ENCODE assay signal across 9 cellular contexts in the genomic region with DNA sequence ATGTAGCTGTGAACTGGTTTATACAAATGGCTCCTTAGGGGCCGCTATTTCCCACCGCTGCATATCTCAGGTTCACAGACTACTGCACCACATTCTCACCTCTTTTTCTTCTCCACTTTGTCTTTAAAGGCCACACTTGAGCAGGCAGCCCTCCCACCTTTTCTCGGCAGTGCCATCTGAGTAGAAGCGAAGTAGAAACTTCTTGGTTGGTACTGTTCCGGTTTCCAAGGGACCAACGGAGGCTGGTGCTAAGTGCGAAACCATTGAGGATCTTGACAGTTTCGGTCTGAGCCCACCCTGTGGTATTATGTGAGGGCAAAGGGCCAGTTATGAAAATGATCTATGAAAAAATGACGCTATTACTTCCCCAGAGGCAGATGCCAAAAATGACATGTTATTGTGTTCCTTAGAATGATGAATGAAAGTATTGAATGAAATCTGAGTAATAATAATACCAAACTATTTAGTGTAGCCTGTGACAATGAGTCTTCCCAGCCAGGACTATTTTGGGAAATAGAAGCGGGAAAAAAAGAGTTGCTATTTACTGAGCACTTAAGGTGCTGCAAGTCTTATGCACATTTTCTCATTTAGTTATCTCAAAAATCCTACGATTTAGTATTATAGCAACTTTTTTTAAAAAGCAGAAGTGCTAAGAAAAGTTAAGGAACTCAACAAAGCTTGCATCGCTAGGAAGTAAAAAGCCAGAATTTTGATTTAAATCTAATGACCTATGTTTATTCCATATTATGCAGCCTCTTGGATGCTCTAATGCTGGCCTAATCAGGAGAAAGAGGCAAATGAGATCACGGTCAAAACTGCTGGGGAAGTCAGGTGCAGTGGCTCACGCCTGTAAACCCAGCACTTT. TPM values are rescaled to one million over a fixed set of nuclear protein-coding genes. Genes with fewer than 3 reads are reported as not detected.
DNase-seq lines count a peak whose midpoint lies in the region; ATAC-seq, FAIRE-seq and TF ChIP-seq lines count a peak whose summit lies in the region.
"Had no signal": no experiment of that assay in that cellular context is flagged by ENCODE, and none has a peak within 500 bp of the region (broad histone marks: within the 10 kb centered on the region; RNA-seq: fewer than 3 reads in every experiment).

No MANE protein-coding gene starts in this region.

- H3K36me3 Mint-ChIP-seq in effector memory CD8-positive, alpha-beta T cell (ENCODE audit: insufficient read depth), result peaks cover 9% of the 10 kb centered on the region
- H3K36me3 Mint-ChIP-seq in type B pancreatic cell, result no peaks in the 10 kb centered on the region

- peak; percentile 40 for ATAC-seq in GM21528 (IDR thresholded peaks at IDR 0.05; ENCODE audit: low FRiP score, unreplicated experiment)
- peak; percentile 28 for ATAC-seq in effector memory CD8-positive, alpha-beta T cell (replicated peaks)
- no peak for ATAC-seq in sciatic nerve

- FAIRE-seq in GM12891 (lab: Jason Lieb, UNC), result peak; percentile 90

- H3K27ac ChIP-seq in KOPT-K1 (ENCODE audit: low read depth, low read length, poor library complexity, severe bottlenecking), result peak overlapping the region; percentile 95

- intact Hi-C loops in sciatic nerve (cut with DNase I), result no loop called here

- peak overlapping the region; percentile 93 to 97 for H3K27ac Mint-ChIP-seq in effector memory CD8-positive, alpha-beta T cell
- no peak overlapping the region for H3K27ac Mint-ChIP-seq in type B pancreatic cell

- peaks cover 65 to 82% of the 10 kb centered on the region in 2 donors for H3K4me1 Mint-ChIP-seq in effector memory CD8-positive, alpha-beta T cell (ENCODE audit: low read depth in 2 of 2)
- H3K4me1 Mint-ChIP-seq in type B pancreatic cell (ENCODE audit: unreplicated experiment), result peaks cover 24% of the 10 kb centered on the region

- DNase-seq in GM12891 (ENCODE audit: insufficient read length, low spot score) (no peak), cortex of kidney (lab: John Stamatoyannopoulos, UW) (no peak), NCI-H2171 (lab: John Stamatoyannopoulos, UW) (no peak), sciatic nerve (ENCODE audit: low spot score) (no peak), type B pancreatic cell (ENCODE audit: extremely low spot score, unreplicated experiment) (no peak)
- DNase-seq in effector memory CD8-positive, alpha-beta T cell, result peak; percentile 35 to 53 (median 37)
- DNase-seq: RPMI8226 had no signal

- peaks cover 4% of the 10 kb centered on the region for H3K9me3 ChIP-seq in KOPT-K1 (ENCODE audit: insufficient read depth, low read length, poor library complexity, severe bottlenecking)

- no peak for TF ChIP-seq POLR2A in GM12891 (IDR thresholded peaks at IDR 0.05; ENCODE audit: low read depth, low read length)

- H3K4me3 Mint-ChIP-seq in effector memory CD8-positive, alpha-beta T cell, result peak overlapping the region; percentile 72 to 79
- H3K4me3 Mint-ChIP-seq in type B pancreatic cell, result no peak overlapping the region

- peaks cover 0 to 2% of the 10 kb centered on the region in 2 donors for H3K9me3 Mint-ChIP-seq in effector memory CD8-positive, alpha-beta T cell
- H3K9me3 Mint-ChIP-seq in type B pancreatic cell, result peaks cover 10% of the 10 kb centered on the region

- no peaks in the 10 kb centered on the region for H3K36me3 ChIP-seq in KOPT-K1 (ENCODE audit: insufficient read depth, low read length)

- TF ChIP-seq CTCF in type B pancreatic cell (conservative IDR thresholded peaks at IDR 0.05), result no peak

- no peaks in the 10 kb centered on the region for H3K27me3 Mint-ChIP-seq in effector memory CD8-positive, alpha-beta T cell
- H3K27me3 Mint-ChIP-seq in type B pancreatic cell, result no peaks in the 10 kb centered on the region

TF ChIP-seq in GM12891, 5 proteins besides CTCF, POLR2A, EP300 and RAD21:
- TF ChIP-seq TAF1 (IDR thresholded peaks at IDR 0.05; ENCODE audit: low read depth, low read length) (peak; percentile 36; the same call in 1 of the 2 replicates), POU2F2 (IDR thresholded peaks at IDR 0.05; ENCODE audit: low read depth, low read length) (peak; percentile 74), SPI1 (IDR thresholded peaks at IDR 0.05; ENCODE audit: low read depth, low read length) (peak; percentile 78), POLR2AphosphoS5 (IDR thresholded peaks at IDR 0.05; ENCODE audit: low read depth, low read length) (no peak), PAX5 (IDR thresholded peaks at IDR 0.05; ENCODE audit: insufficient read depth, low read length, severe bottlenecking) (peak; percentile 60)
TF ChIP-seq in GM12891: peak in this region for 4.

RNA-seq across cellular contexts. Expression of gene CHRNA9, which starts 29.6 kb away (rescaled TPM):
- 0.04 TPM for polyA plus RNA-seq in GM12891 (2012; ENCODE audit: low read depth, missing spikeins)
- not detected for total RNA-seq in sciatic nerve
- total RNA-seq in type B pancreatic cell (ENCODE audit: low replicate concordance), result 0.58 TPM in 1 of 2 replicates, not detected in the other

Comparison
In these comparisons a context has a peak if more than half of its experiments do, and no peak if none do; other contexts are left out.
1. DNase-seq: peak in effector memory CD8-positive, alpha-beta T cell (3 of 3); none in GM12891 (single experiment), cortex of kidney (single experiment), NCI-H2171 (single experiment), sciatic nerve (single experiment) and type B pancreatic cell (single experiment).